8 cellular contexts compared by ENCODE assay signal in genomic region chr2:8539743-8540551, GRCh38.
DNase-seq lines count a peak whose midpoint lies in the region; ATAC-seq and TF ChIP-seq lines count a peak whose summit lies in the region.

No MANE protein-coding gene starts in this region.

- POLR2A ChIA-PET in RWPE1 (lab: Yijun Ruan, JAX; ENCODE audit: low non-redundant PET), result no interaction called here

- H3K27ac ChIP-seq in RWPE1 (no peak overlapping the region), heart right ventricle (peak overlapping the region in 7 of 10 donors; percentile 17 to 83 (median 52))

- 65 to 72% methylated on average over 14 of the region's 14 CpGs for WGBS in heart right ventricle, 2 donors

- H3K4me1 ChIP-seq in heart right ventricle, result peaks cover 10 to 100% (median 58%) of the 10 kb centered on the region in 9 donors

- no peak for TF ChIP-seq CTCF in RWPE1 (conservative IDR thresholded peaks at IDR 0.05; ENCODE audit: low read depth)
- TF ChIP-seq CTCF in heart right ventricle (IDR thresholded peaks at IDR 0.05), result peak in 5 of 9 donors; percentile 9 to 42 (median 23)

- intact Hi-C loops in heart right ventricle (cut with DNase I), result loop anchor here in 4 of 10 donors (5.0 to 10.0 kb wide), 3 partner anchors 142 to 393 kb away; partner anchors contain the start of gene ID2 (in 3 of the 4)
- intact Hi-C loops in sciatic nerve (cut with DNase I), result no loop called here

- ATAC-seq in heart right ventricle, result peak; percentile 11 to 69 (median 33)
- ATAC-seq in sciatic nerve, result peak; percentile 21
- no peak for ATAC-seq in GM18498 (IDR thresholded peaks at IDR 0.05; ENCODE audit: unreplicated experiment)

- H3K36me3 ChIP-seq in heart right ventricle, result no peaks in the 10 kb centered on the region

- DNase-seq in NCI-H748 (lab: John Stamatoyannopoulos, UW; ENCODE audit: unreplicated experiment) (peak; percentile 62), NCI-H748 treated with DMSO at 0.1 percent for 48 hours (lab: John Stamatoyannopoulos, UW) (no peak), RWPE1 (ENCODE audit: low spot score) (peak; percentile 7), heart right ventricle (peak in 1 of 2 donors; percentile 44), sciatic nerve (ENCODE audit: low spot score) (peak; percentile 57), SHP77 treated with DMSO at 0.1 percent for 48 hours (lab: John Stamatoyannopoulos, UW) (no peak), NCI-H187 (lab: John Stamatoyannopoulos, UW) (no peak)

- CTCF ChIA-PET in RWPE1 (lab: Yijun Ruan, JAX), result interaction anchor here (0.5 to 0.9 kb wide), 6 partner anchors 15 to 532 kb away, joined by 3 read pairs; no protein-coding TSS in a partner anchor

- no peaks in the 10 kb centered on the region for H3K27me3 ChIP-seq in heart right ventricle

- no peaks in the 10 kb centered on the region for H3K9me3 ChIP-seq in heart right ventricle

- H3K4me3 ChIP-seq in heart right ventricle, result no peak overlapping the region

Comparison
In these comparisons a context has a peak if more than half of its experiments do, and no peak if none do; other contexts are left out.
1. DNase-seq: peak in NCI-H748 (single experiment), RWPE1 (single experiment) and sciatic nerve (single experiment); none in NCI-H748 treated with DMSO at 0.1 percent for 48 hours (single experiment), SHP77 treated with DMSO at 0.1 percent for 48 hours (single experiment) and NCI-H187 (0 of 2).